In the genomic region with DNA sequence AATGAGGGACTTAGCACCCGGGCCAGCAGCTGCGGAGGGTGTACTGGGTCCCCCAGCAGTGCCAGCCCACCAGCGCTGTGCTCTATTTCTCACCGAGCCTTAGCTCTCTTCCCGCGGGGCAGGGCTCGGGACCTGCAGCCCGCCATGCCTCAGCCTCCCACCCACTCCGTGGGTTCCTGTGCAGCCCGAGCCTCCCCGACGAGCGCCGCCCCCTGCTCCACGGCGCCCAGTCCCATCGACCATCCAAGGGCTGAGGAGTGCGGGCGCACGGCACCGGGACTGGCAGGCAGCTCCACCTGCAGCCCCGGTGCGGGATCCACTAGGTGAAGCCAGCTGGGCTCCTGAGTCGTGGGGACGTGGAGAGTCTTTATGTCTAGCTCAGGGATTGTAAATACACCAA, we compare ENCODE assay signal across 3 cellular contexts. TPM values are rescaled to one million over a fixed set of nuclear protein-coding genes. Genes with fewer than 3 reads are reported as not detected.
"Had no signal": no experiment of that assay in that cellular context is flagged by ENCODE, and none has a peak within 500 bp of the region (broad histone marks: within the 10 kb centered on the region; RNA-seq: fewer than 3 reads in every experiment).

No MANE protein-coding gene starts in this region.

RNA-seq across cellular contexts. Expression of gene CHAC1, which starts 8.5 kb away (rescaled TPM):
- polyA plus RNA-seq: naive thymus-derived CD8-positive, alpha-beta T cell had no signal

RNA-seq across cellular contexts. Expression of gene DLL4, which starts 32.6 kb away (rescaled TPM):
- total RNA-seq: osteoblast, smooth muscle cell had no signal
- polyA plus RNA-seq: naive thymus-derived CD8-positive, alpha-beta T cell; smooth muscle cell had no signal
